ENCODE assay signal across 17 cellular contexts in the genomic region with DNA sequence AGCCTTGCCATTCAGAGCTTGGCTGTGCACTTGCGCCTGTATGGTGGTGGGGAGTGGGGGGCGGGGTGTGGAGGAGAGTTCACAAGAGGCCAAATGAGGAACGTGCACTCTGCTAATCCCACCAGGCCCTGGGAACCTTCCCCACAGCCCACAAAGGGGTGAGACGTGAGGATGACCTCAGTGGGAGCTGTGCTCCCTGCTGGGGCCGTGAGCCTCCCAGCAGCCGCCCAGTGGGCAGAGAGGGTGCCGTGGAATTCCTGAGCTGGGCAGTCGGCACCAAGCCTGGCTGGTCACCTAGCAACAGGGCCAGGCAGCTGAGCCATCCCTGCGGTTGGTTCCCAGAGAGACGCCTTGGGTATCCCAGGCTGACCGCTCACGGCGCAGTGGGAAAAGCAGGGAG. TPM values are rescaled to one million over a fixed set of nuclear protein-coding genes. Genes with fewer than 3 reads are reported as not detected.
A peak's percentile ranks its signal among the peaks of the same experiment; 100 is the strongest.
DNase-seq lines count a peak whose midpoint lies in the region; ATAC-seq, FAIRE-seq and TF ChIP-seq lines count a peak whose summit lies in the region.
"Had no signal": no experiment of that assay in that cellular context is flagged by ENCODE, and none has a peak within 500 bp of the region (broad histone marks: within the 10 kb centered on the region; RNA-seq: fewer than 3 reads in every experiment).

No MANE protein-coding gene starts in this region.

- ATAC-seq in stimulated activated naive CD8-positive, alpha-beta T cell treated with anti-CD3 and anti-CD28 coated beads, Interleukin-15, amount 100 ng/mL, for 72 hours: no peak
- ATAC-seq: Panc1 had no signal

- no peak overlapping the region for H3K4me3 Mint-ChIP-seq in stimulated activated naive CD8-positive, alpha-beta T cell treated with anti-CD3 and anti-CD28 coated beads, Interleukin-15, amount 100 ng/mL, for 72 hours
- H3K4me3 Mint-ChIP-seq: HFFc6; T-helper 1 cell treated with Interleukin-12 subunit alpha and Interleukin-12 subunit beta and Interleukin-4 antibody, amounts not matched to agents 30 μg/mL and 1 μg/mL, for 36 hours had no signal

- in situ Hi-C loops in transverse colon (cut with MboI; ENCODE audit: low pct_ligation_motif_present in 1 of 4, low pct_unique_long_range_greater_than_20kb in 1 of 4, low sequenced_read_pairs in 3 of 4) (loop anchor here in 1 of 4 donors (25.0 kb wide), 1 partner anchor 352 kb away; no protein-coding TSS in a partner anchor), GM13977 (cut with MboI; ENCODE audit: low pct_unique_long_range_greater_than_20kb, low sequenced_read_pairs, unreplicated experiment) (loop anchor here (10.0 to 25.0 kb wide), 2 partner anchors 100 to 352 kb away; no protein-coding TSS in a partner anchor)

- H3K27me3 ChIP-seq in dorsolateral prefrontal cortex (no peaks in the 10 kb centered on the region), transverse colon (no peaks in the 10 kb centered on the region)

- TF ChIP-seq POLR2A in transverse colon (IDR thresholded peaks at IDR 0.05) (no peak), GM12891 (IDR thresholded peaks at IDR 0.05; ENCODE audit: low read depth, low read length) (no peak)

- H3K27ac Mint-ChIP-seq in stimulated activated naive CD8-positive, alpha-beta T cell treated with anti-CD3 and anti-CD28 coated beads, Interleukin-15, amount 100 ng/mL, for 72 hours: peak overlapping the region in 1 of 2 donors; percentile 74
- H3K27ac Mint-ChIP-seq: HFFc6; T-helper 1 cell treated with Interleukin-12 subunit alpha and Interleukin-12 subunit beta and Interleukin-4 antibody, amounts not matched to agents 30 μg/mL and 1 μg/mL, for 36 hours had no signal

- H3K27ac ChIP-seq in dorsolateral prefrontal cortex: peak overlapping the region in 9 of 59 donors; percentile 6 to 68 (median 48)
- peak overlapping the region in 3 of 4 donors; percentile 54 to 85 (median 70) for H3K27ac ChIP-seq in transverse colon
- H3K27ac ChIP-seq: 22Rv1 had no signal

- TF ChIP-seq EP300 in transverse colon (IDR thresholded peaks at IDR 0.05; ENCODE audit: low read depth): no peak

- FAIRE-seq in GM12891 (lab: Jason Lieb, UNC): no peak
- FAIRE-seq: small intestine had no signal

- H3K9me3 ChIP-seq in transverse colon: no peaks in the 10 kb centered on the region

- 70 to 85% methylated on average over 4 to 13 of the region's 13 CpGs for WGBS in transverse colon (ENCODE audit: low coverage in 1 of 2), 2 donors

- DNase-seq in NCI-H1417 (lab: John Stamatoyannopoulos, UW) (peak in 2 of 3 experiments; percentile 25 to 52), NCI-H1417 treated with DMSO at 0.1 percent for 48 hours (lab: John Stamatoyannopoulos, UW) (no peak), dorsolateral prefrontal cortex (peak in 7 of 10 donors; percentile 44 to 75 (median 63)), mucosa of gallbladder (ENCODE audit: low spot score) (peak; percentile 47), transverse colon (no peak), GM12891 (ENCODE audit: insufficient read length, low spot score) (no peak), GM13977 (ENCODE audit: low spot score) (no peak)
- DNase-seq in stimulated activated naive CD8-positive, alpha-beta T cell treated with anti-CD3 and anti-CD28 coated beads, Interleukin-15, amount 100 ng/mL, for 72 hours: no peak
- DNase-seq: activated CD4-positive, CD25-positive, alpha-beta regulatory T cell treated with anti-CD3 and anti-CD28 coated beads, Interleukin-2, amount 50 U/mL, for 72 hours; dermis blood vessel endothelial cell; HFFc6; NCI-H1105; NCI-H526; small intestine had no signal

- H3K9me3 Mint-ChIP-seq in stimulated activated naive CD8-positive, alpha-beta T cell treated with anti-CD3 and anti-CD28 coated beads, Interleukin-15, amount 100 ng/mL, for 72 hours: no peaks in the 10 kb centered on the region
- H3K9me3 Mint-ChIP-seq: HFFc6; T-helper 1 cell treated with Interleukin-12 subunit alpha and Interleukin-12 subunit beta and Interleukin-4 antibody, amounts not matched to agents 30 μg/mL and 1 μg/mL, for 36 hours had no signal

- TF ChIP-seq CTCF in dorsolateral prefrontal cortex (IDR thresholded peaks at IDR 0.05 in 54 of 56, conservative IDR thresholded peaks at IDR 0.05 in 2 of 56; ENCODE audit: low read depth in 1 of 56, partially characterized antibody in 56 of 56): no peak
- TF ChIP-seq CTCF in transverse colon (IDR thresholded peaks at IDR 0.05): no peak
- no peak for TF ChIP-seq CTCF in GM13977 (IDR thresholded peaks at IDR 0.05; ENCODE audit: extremely low read depth, insufficient read depth, missing control alignments)

- H3K4me3 ChIP-seq in dorsolateral prefrontal cortex: peak overlapping the region in 18 of 59 donors; percentile 2 to 45 (median 18)
- H3K4me3 ChIP-seq in transverse colon: no peak overlapping the region

- no peaks in the 10 kb centered on the region for H3K27me3 Mint-ChIP-seq in stimulated activated naive CD8-positive, alpha-beta T cell treated with anti-CD3 and anti-CD28 coated beads, Interleukin-15, amount 100 ng/mL, for 72 hours

- H3K4me1 Mint-ChIP-seq in stimulated activated naive CD8-positive, alpha-beta T cell treated with anti-CD3 and anti-CD28 coated beads, Interleukin-15, amount 100 ng/mL, for 72 hours: no peaks in the 10 kb centered on the region

- peaks cover 3 to 45% (median 18%) of the 10 kb centered on the region in 4 donors for H3K4me1 ChIP-seq in transverse colon

- no peaks in the 10 kb centered on the region for H3K36me3 ChIP-seq in transverse colon

- intact Hi-C loops in dorsolateral prefrontal cortex (cut with DNase I): no loop called here
- intact Hi-C loops in transverse colon (cut with DNase I; ENCODE audit: low total_unique reads): no loop called here

TF ChIP-seq in GM12891, 5 proteins besides CTCF, POLR2A, EP300 and RAD21:
- TF ChIP-seq POLR2AphosphoS5 (IDR thresholded peaks at IDR 0.05; ENCODE audit: low read depth, low read length): no peak
- TF ChIP-seq SPI1 (IDR thresholded peaks at IDR 0.05; ENCODE audit: low read depth, low read length): no peak
- no peak for TF ChIP-seq POU2F2 (IDR thresholded peaks at IDR 0.05; ENCODE audit: low read depth, low read length)
- no peak for TF ChIP-seq TAF1 (IDR thresholded peaks at IDR 0.05; ENCODE audit: low read depth, low read length)
- no peak for TF ChIP-seq PAX5 (IDR thresholded peaks at IDR 0.05; ENCODE audit: insufficient read depth, low read length, severe bottlenecking)

RNA-seq across cellular contexts. Expression of a gene that starts 53.7 kb away (rescaled TPM):
- total RNA-seq in dorsolateral prefrontal cortex (10 to 100 TPM; 22.8 to 44.3 (median 33.3) TPM), mucosa of gallbladder (45.5 TPM), transverse colon (10 to 100 TPM; 14.5 to 42.6 (median 31.3) TPM)
- 54.3 TPM for polyA plus RNA-seq in GM12891 (2012; ENCODE audit: low read depth, missing spikeins)

RNA-seq across cellular contexts. Expression of a gene that starts 54.2 kb away (rescaled TPM):
- total RNA-seq in dorsolateral prefrontal cortex (100 to 1,000 TPM in 45 of 120 experiments, 10 to 100 TPM in 75; 73.7 to 190 (median 96.8) TPM), mucosa of gallbladder (68.9 TPM), transverse colon (100 to 1,000 TPM in 1 of 4 donors, 10 to 100 TPM in 3; 50.1 to 224 (median 68.8) TPM)
- polyA plus RNA-seq in GM12891 (2012; ENCODE audit: low read depth, missing spikeins): 19.0 TPM

Comparison
In these comparisons a context has a peak if more than half of its experiments do, and no peak if none do; other contexts are left out.
1. DNase-seq: peak in NCI-H1417 (2 of 3), dorsolateral prefrontal cortex (7 of 10) and mucosa of gallbladder (single experiment); none in NCI-H1417 treated with DMSO at 0.1 percent for 48 hours (single experiment), transverse colon (single experiment), stimulated activated naive CD8-positive, alpha-beta T cell treated with anti-CD3 and anti-CD28 coated beads, Interleukin-15, amount 100 ng/mL, for 72 hours (0 of 2), GM12891 (single experiment) and GM13977 (single experiment).